Comparison of ENCODE assay signal across 1 cellular context in genomic region chr6:22653980-22654610, GRCh38.
TF ChIP-seq lines count a peak whose summit lies in the region.

No MANE protein-coding gene starts in this region.

TF ChIP-seq in GM23338, 12 proteins besides CTCF, POLR2A, EP300 and RAD21 (continued from another document):
- TF ChIP-seq ZNF462 (CRISPR knock-in tag; IDR thresholded peaks at IDR 0.05) (no peak), EZH2 (IDR thresholded peaks at IDR 0.05; ENCODE audit: low read depth, unreplicated experiment) (no peak), JUNB (IDR thresholded peaks at IDR 0.05; ENCODE audit: unreplicated experiment) (no peak), ETS1 (IDR thresholded peaks at IDR 0.05) (no peak), ZNF331 (CRISPR knock-in tag; IDR thresholded peaks at IDR 0.05; ENCODE audit: low read depth) (no peak), NANOG (IDR thresholded peaks at IDR 0.05; ENCODE audit: borderline replicate concordance) (no peak)
